Comparison of ENCODE assay signal across 23 cellular contexts in the genomic region with DNA sequence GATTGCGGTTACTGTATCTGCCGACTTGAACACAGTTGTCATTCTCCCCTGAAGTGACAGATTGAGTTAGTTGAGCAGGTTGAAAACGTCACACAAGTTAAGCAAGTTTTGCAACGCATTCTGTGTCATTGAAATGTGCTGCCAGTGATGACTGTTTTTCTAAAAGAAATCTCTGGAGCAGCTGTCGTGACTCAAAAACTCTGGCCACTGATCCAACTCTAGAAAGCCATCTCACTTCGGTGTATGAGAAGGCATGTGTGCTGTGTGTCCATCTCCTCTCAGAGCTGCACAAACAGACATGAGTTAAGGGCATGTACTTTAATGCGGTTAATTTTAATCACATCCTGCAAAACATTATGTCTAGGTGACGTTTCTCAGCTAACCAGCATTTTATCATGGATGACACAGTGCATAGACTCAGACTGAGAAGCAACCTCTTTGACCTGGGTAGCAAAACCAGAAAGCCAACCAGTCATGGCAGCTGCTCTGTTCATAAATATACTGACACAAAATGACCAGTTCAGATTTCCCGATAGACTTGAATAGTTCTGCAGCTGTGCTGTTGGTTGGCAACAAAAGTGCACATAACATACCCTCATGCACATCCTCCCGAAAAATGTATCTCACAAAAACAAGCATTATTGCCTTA.
DNase-seq lines count a peak whose midpoint lies in the region; TF ChIP-seq lines count a peak whose summit lies in the region.
"Had no signal": no experiment of that assay in that cellular context is flagged by ENCODE, and none has a peak within 500 bp of the region (broad histone marks: within the 10 kb centered on the region; RNA-seq: fewer than 3 reads in every experiment).

No MANE protein-coding gene starts in this region.

- H3K36me3 ChIP-seq in left ventricle myocardium inferior (no peaks in the 10 kb centered on the region), skeletal muscle satellite cell (ENCODE audit: insufficient read depth, low read length) (no peaks in the 10 kb centered on the region)
- H3K36me3 ChIP-seq: neural progenitor cell had no signal

- H3K9me3 ChIP-seq in left ventricle myocardium inferior (replicated peaks): no peaks in the 10 kb centered on the region
- H3K9me3 ChIP-seq in skeletal muscle satellite cell (replicated peaks; ENCODE audit: low read length): no peaks in the 10 kb centered on the region

- peak overlapping the region; percentile 28 for H3K27ac ChIP-seq in left ventricle myocardium inferior (replicated peaks)
- H3K27ac ChIP-seq: dorsolateral prefrontal cortex, hepatocyte, neural progenitor cell, RWPE1, VCaP had no signal

- H3K27me3 ChIP-seq in left ventricle myocardium inferior (ENCODE audit: low read depth) (no peaks in the 10 kb centered on the region), skeletal muscle satellite cell (ENCODE audit: control insufficient read depth, insufficient read depth, low read length) (no peaks in the 10 kb centered on the region)
- H3K27me3 ChIP-seq: dorsolateral prefrontal cortex, hepatocyte, neural progenitor cell had no signal

- no peak overlapping the region for H3K9ac ChIP-seq in skeletal muscle satellite cell (ENCODE audit: low read depth, low read length)
- H3K9ac ChIP-seq: neural progenitor cell had no signal

- H3K4me2 ChIP-seq in skeletal muscle satellite cell (ENCODE audit: low read length): peak overlapping the region; percentile 29
- H3K4me2 ChIP-seq: hepatocyte, neural progenitor cell had no signal

- intact Hi-C loops in left ventricle myocardium inferior (cut with micrococcal nuclease): no loop called here
- intact Hi-C loops in posterior cingulate gyrus (cut with DNase I): no loop called here

- H3K4me1 ChIP-seq in left ventricle myocardium inferior: peaks cover 4% of the 10 kb centered on the region
- peaks cover 14% of the 10 kb centered on the region for H3K4me1 ChIP-seq in skeletal muscle satellite cell (ENCODE audit: control insufficient read depth, insufficient read depth, low read length)
- H3K4me1 ChIP-seq: neural progenitor cell had no signal

- TF ChIP-seq CTCF in cardiac fibroblast (IDR thresholded peaks at IDR 0.05; ENCODE audit: low read depth, low read length) (no peak), left ventricle myocardium inferior (IDR thresholded peaks at IDR 0.05; ENCODE audit: borderline replicate concordance) (no peak)

- DNase-seq in AG20443 (ENCODE audit: low spot score) (peak; percentile 69), cardiac fibroblast (ENCODE audit: low read depth in 2 of 2) (peak; percentile 46 to 62), left ventricle myocardium inferior (peak; percentile 16), nucleus accumbens (lab: John Stamatoyannopoulos, UW) (no peak), posterior cingulate gyrus (no peak)
- no peak for DNase-seq in activated effector memory CD4-positive, alpha-beta T cell treated with anti-CD3 and anti-CD28 coated beads, Interleukin-2, amount 50 U/mL, for 16 hours
- DNase-seq: ACHN; activated CD4-positive, alpha-beta T cell treated with anti-CD3 and anti-CD28 coated beads, Interleukin-2, amount 10 ng/mL, durations not matched to agents 24 days and 14 days; CD4-positive, CD25-positive, alpha-beta regulatory T cell; dorsolateral prefrontal cortex; midbrain; NCI-H1105 treated with DMSO at 0.1 percent for 48 hours; NCI-H2029; NCI-H226; NCI-H748 treated with DMSO at 0.1 percent for 48 hours; small intestine; stimulated activated CD4-positive, alpha-beta T cell treated with anti-CD3 and anti-CD28 coated beads, Interleukin-1b, Interleukin-23, amount 100 ng/mL, for 48 hours; T-helper 2 cell had no signal

- H3K4me3 ChIP-seq in cardiac fibroblast (replicated peaks in 1 of 2; ENCODE audit: low read depth in 2 of 2, low read length in 2 of 2) (no peak overlapping the region), left ventricle myocardium inferior (no peak overlapping the region), skeletal muscle satellite cell (ENCODE audit: low read length) (no peak overlapping the region)
- H3K4me3 ChIP-seq: dorsolateral prefrontal cortex, hepatocyte, neural progenitor cell had no signal

Comparison
In these comparisons a context has a peak if more than half of its experiments do, and no peak if none do; other contexts are left out.
1. DNase-seq: peak in AG20443 (single experiment), cardiac fibroblast (2 of 2) and left ventricle myocardium inferior (single experiment); none in nucleus accumbens (0 of 56), posterior cingulate gyrus (0 of 10) and activated effector memory CD4-positive, alpha-beta T cell treated with anti-CD3 and anti-CD28 coated beads, Interleukin-2, amount 50 U/mL, for 16 hours (single experiment).